Comparison of ENCODE assay signal across 18 cellular contexts in the genomic region with DNA sequence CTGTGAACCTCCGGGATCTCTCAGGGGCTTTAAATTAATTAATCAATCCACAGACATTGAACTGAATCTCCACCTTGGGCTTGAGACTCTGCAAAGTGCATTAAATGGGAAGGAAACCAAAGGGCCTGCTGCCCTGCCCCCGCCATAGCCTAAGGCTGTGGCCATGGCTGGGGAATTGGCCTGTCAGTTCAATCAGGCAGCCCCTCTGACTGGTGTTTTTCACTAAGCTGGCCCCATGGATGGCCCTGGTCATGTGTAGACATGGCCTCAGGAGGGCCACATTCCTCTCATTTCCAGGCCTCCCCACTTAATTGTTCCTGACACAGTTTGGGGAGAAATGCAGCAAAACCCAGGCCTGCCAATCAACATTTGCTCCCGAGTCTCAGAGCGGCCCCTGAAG.
DNase-seq lines count a peak whose midpoint lies in the region; ATAC-seq and TF ChIP-seq lines count a peak whose summit lies in the region.
"Had no signal": no experiment of that assay in that cellular context is flagged by ENCODE, and none has a peak within 500 bp of the region (broad histone marks: within the 10 kb centered on the region; RNA-seq: fewer than 3 reads in every experiment).

No MANE protein-coding gene starts in this region.

- H3K79me2 ChIP-seq in SK-N-SH (ENCODE audit: insufficient read depth) (no peaks in the 10 kb centered on the region), mesendoderm (ENCODE audit: control insufficient read depth, insufficient read depth, low read length) (no peaks in the 10 kb centered on the region), osteoblast (ENCODE audit: insufficient read depth, low read length) (no peaks in the 10 kb centered on the region)

- POLR2A ChIA-PET in SK-N-SH (lab: Yijun Ruan, JAX): no interaction called here

- TF ChIP-seq RAD21 in SK-N-SH (IDR thresholded peaks at IDR 0.05; ENCODE audit: low read length): no peak

- H3K9ac ChIP-seq in SK-N-SH (no peak overlapping the region), mesendoderm (ENCODE audit: low read length) (no peak overlapping the region)
- H3K9ac ChIP-seq: BLaER1, GM23248 had no signal

- DNase-seq in SK-N-SH (peak; percentile 11), mesendoderm (peak; percentile 17), osteoblast (ENCODE audit: insufficient read length, low spot score, missing footprints) (peak; percentile 77), DMS79 (lab: John Stamatoyannopoulos, UW) (no peak), COLO829 (ENCODE audit: low spot score) (no peak), HCEC 1CT (no peak), MV-4-11 (lab: John Stamatoyannopoulos, UW) (no peak)
- DNase-seq: CD4-positive, CD25-positive, alpha-beta regulatory T cell; CD8-positive, alpha-beta T cell; DMS 273 treated with DMSO at 0.1 percent for 48 hours; DMS79 treated with DMSO at 0.1 percent for 48 hours; GM23248; H7 had no signal

- no peak overlapping the region for H3K4ac ChIP-seq in mesendoderm (ENCODE audit: low read depth, low read length)

- H3K27me3 ChIP-seq in SK-N-SH (ENCODE audit: insufficient read depth) (no peaks in the 10 kb centered on the region), mesendoderm (ENCODE audit: insufficient read depth, low read length, poor library complexity) (no peaks in the 10 kb centered on the region), osteoblast (ENCODE audit: insufficient read depth, low read length) (no peaks in the 10 kb centered on the region)
- H3K27me3 ChIP-seq: BLaER1 had no signal

- H3K18ac ChIP-seq in mesendoderm (ENCODE audit: low read length): no peak overlapping the region

- WGBS in SK-N-SH (ENCODE audit: low lambda C conversion rate): 52% methylated on average over 3 of the region's 4 CpGs
- no CpG with 5 or more reads among the region's 4 CpGs for WGBS in mesendoderm (ENCODE audit: extremely low coverage, insufficient coverage, low lambda C conversion rate)

- no peak for TF ChIP-seq CTCF in SK-N-SH (IDR thresholded peaks at IDR 0.05)
- no peak for TF ChIP-seq CTCF in osteoblast (IDR thresholded peaks at IDR 0.05; ENCODE audit: extremely low read depth, low read depth, low read length)

- no peak overlapping the region for H3K23ac ChIP-seq in mesendoderm (ENCODE audit: low read length)

- no peak overlapping the region for H2BK15ac ChIP-seq in mesendoderm (replicated peaks; ENCODE audit: low read depth)

- H3K4me1 ChIP-seq in SK-N-SH (ENCODE audit: control insufficient read depth in 1 of 2, insufficient read depth in 2 of 2, low read depth in 1 of 2, low read length in 1 of 2) (no peaks in the 10 kb centered on the region; a peak in 1 of 4 replicates), mesendoderm (ENCODE audit: control insufficient read depth, low read depth, low read length) (no peaks in the 10 kb centered on the region), osteoblast (ENCODE audit: insufficient read depth, low read length) (no peaks in the 10 kb centered on the region)
- H3K4me1 ChIP-seq: BLaER1 had no signal

- no peak overlapping the region for H4K5ac ChIP-seq in mesendoderm (ENCODE audit: low read length)

- no peak overlapping the region for H4K8ac ChIP-seq in mesendoderm (ENCODE audit: low read depth, low read length)

- no peak for ATAC-seq in SK-N-SH treated with all-trans-retinoic acid at 6 μM for 48 hours
- ATAC-seq: CD8-positive, alpha-beta T cell; HCT116 had no signal

- H3K27ac ChIP-seq in SK-N-SH (ENCODE audit: low read depth in 2 of 2, low read length in 1 of 2) (no peak overlapping the region), mesendoderm (ENCODE audit: low read depth, low read length) (no peak overlapping the region), osteoblast (ENCODE audit: low read depth, low read length) (no peak overlapping the region)
- H3K27ac ChIP-seq: 22Rv1, BLaER1, C4-2B, GM23248 had no signal

- H3K9me2 ChIP-seq in SK-N-SH: no peaks in the 10 kb centered on the region

- no peak overlapping the region for H3K56ac ChIP-seq in mesendoderm (ENCODE audit: low read length)

- CTCF ChIA-PET in SK-N-SH (lab: Yijun Ruan, JAX): interaction anchor here (0.6 to 0.9 kb wide), 2 partner anchors 12 to 32 kb away, joined by 3 read pairs; no protein-coding TSS in a partner anchor

- no peak overlapping the region for H2AFZ ChIP-seq in SK-N-SH (ENCODE audit: low read depth)
- no peak overlapping the region for H2AFZ ChIP-seq in osteoblast (ENCODE audit: low read length)
- H2AFZ ChIP-seq: GM23248 had no signal

- H2BK120ac ChIP-seq in mesendoderm (ENCODE audit: low read depth, low read length): no peak overlapping the region

- H3K9me3 ChIP-seq in SK-N-SH (no peaks in the 10 kb centered on the region; the same call in 1 of the 2 replicates), osteoblast (ENCODE audit: low read depth, low read length) (no peaks in the 10 kb centered on the region)

- no peaks in the 10 kb centered on the region for H3K79me1 ChIP-seq in mesendoderm (ENCODE audit: low read length)

- no peaks in the 10 kb centered on the region for H3K36me3 ChIP-seq in SK-N-SH (replicated peaks in 1 of 2; ENCODE audit: control insufficient read depth in 1 of 2, insufficient read depth in 2 of 2, low read length in 1 of 2)
- H3K36me3 ChIP-seq in mesendoderm (ENCODE audit: control insufficient read depth, insufficient read depth, low read length): no peaks in the 10 kb centered on the region
- H3K36me3 ChIP-seq in osteoblast (ENCODE audit: insufficient read depth, low read length): no peaks in the 10 kb centered on the region
- H3K36me3 ChIP-seq: BLaER1 had no signal

- no peak overlapping the region for H3K4me3 ChIP-seq in SK-N-SH (ENCODE audit: low read depth in 2 of 2, low read length in 1 of 2)
- no peak overlapping the region for H3K4me3 ChIP-seq in mesendoderm (ENCODE audit: low read length)
- no peak overlapping the region for H3K4me3 ChIP-seq in osteoblast (ENCODE audit: insufficient read depth, low read length)
- H3K4me3 ChIP-seq: BLaER1, GM23248 had no signal

- H2AK5ac ChIP-seq in mesendoderm (ENCODE audit: low read length): no peak overlapping the region

- H3F3A ChIP-seq in SK-N-SH (replicated peaks; ENCODE audit: insufficient read depth): no peaks in the 10 kb centered on the region

- H3K4me2 ChIP-seq in SK-N-SH: no peak overlapping the region
- no peak overlapping the region for H3K4me2 ChIP-seq in mesendoderm (ENCODE audit: low read length)
- no peak overlapping the region for H3K4me2 ChIP-seq in osteoblast (ENCODE audit: insufficient read depth, low read length)
- H3K4me2 ChIP-seq: BLaER1 had no signal

- no peak overlapping the region for H2BK5ac ChIP-seq in mesendoderm (ENCODE audit: low read length)

- H4K20me1 ChIP-seq in SK-N-SH (ENCODE audit: insufficient read depth) (no peaks in the 10 kb centered on the region), osteoblast (ENCODE audit: insufficient read depth, low read length) (no peaks in the 10 kb centered on the region)
- H4K20me1 ChIP-seq: BLaER1 had no signal

- TF ChIP-seq EP300 in SK-N-SH (IDR thresholded peaks at IDR 0.05; ENCODE audit: borderline replicate concordance in 1 of 2, low read depth in 1 of 2, low read length in 1 of 2): no peak

TF ChIP-seq in SK-N-SH, 30 proteins besides CTCF, POLR2A, EP300 and RAD21:
- TF ChIP-seq RXRA (IDR thresholded peaks at IDR 0.05; ENCODE audit: borderline replicate concordance, low read depth) (no peak), MXI1 (IDR thresholded peaks at IDR 0.05; ENCODE audit: low read depth, low read length) (no peak)
TF ChIP-seq in SK-N-SH: peak in this region for 0.

TF ChIP-seq in SK-N-SH treated with all-trans-retinoic acid at 6 μM for 48 hours, 23 proteins besides CTCF, POLR2A, EP300 and RAD21 (continues in another document):
- TF ChIP-seq PPARA (CRISPR knock-in tag; IDR thresholded peaks at IDR 0.05; ENCODE audit: borderline replicate concordance) (no peak), ESRRG (CRISPR knock-in tag; IDR thresholded peaks at IDR 0.05) (no peak), ZFP3 (CRISPR knock-in tag; IDR thresholded peaks at IDR 0.05) (no peak), TOX (CRISPR knock-in tag; IDR thresholded peaks at IDR 0.05; ENCODE audit: borderline replicate concordance) (no peak), BACH2 (CRISPR knock-in tag; IDR thresholded peaks at IDR 0.05; ENCODE audit: borderline replicate concordance) (no peak), RARB (CRISPR knock-in tag; IDR thresholded peaks at IDR 0.05) (no peak), ZNF8 (CRISPR knock-in tag; IDR thresholded peaks at IDR 0.05) (no peak), ISL1 (CRISPR knock-in tag; IDR thresholded peaks at IDR 0.05) (no peak), ZNF70 (CRISPR knock-in tag; IDR thresholded peaks at IDR 0.05) (no peak), SNAI2 (CRISPR knock-in tag; IDR thresholded peaks at IDR 0.05) (no peak)
- TF ChIP-seq, protein P1, sequence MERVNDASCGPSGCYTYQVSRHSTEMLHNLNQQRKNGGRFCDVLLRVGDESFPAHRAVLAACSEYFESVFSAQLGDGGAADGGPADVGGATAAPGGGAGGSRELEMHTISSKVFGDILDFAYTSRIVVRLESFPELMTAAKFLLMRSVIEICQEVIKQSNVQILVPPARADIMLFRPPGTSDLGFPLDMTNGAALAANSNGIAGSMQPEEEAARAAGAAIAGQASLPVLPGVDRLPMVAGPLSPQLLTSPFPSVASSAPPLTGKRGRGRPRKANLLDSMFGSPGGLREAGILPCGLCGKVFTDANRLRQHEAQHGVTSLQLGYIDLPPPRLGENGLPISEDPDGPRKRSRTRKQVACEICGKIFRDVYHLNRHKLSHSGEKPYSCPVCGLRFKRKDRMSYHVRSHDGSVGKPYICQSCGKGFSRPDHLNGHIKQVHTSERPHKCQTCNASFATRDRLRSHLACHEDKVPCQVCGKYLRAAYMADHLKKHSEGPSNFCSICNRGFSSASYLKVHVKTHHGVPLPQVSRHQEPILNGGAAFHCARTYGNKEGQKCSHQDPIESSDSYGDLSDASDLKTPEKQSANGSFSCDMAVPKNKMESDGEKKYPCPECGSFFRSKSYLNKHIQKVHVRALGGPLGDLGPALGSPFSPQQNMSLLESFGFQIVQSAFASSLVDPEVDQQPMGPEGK (CRISPR knock-in tag; IDR thresholded peaks at IDR 0.05; ENCODE audit: borderline replicate concordance): no peak
- TF ChIP-seq, protein P2, sequence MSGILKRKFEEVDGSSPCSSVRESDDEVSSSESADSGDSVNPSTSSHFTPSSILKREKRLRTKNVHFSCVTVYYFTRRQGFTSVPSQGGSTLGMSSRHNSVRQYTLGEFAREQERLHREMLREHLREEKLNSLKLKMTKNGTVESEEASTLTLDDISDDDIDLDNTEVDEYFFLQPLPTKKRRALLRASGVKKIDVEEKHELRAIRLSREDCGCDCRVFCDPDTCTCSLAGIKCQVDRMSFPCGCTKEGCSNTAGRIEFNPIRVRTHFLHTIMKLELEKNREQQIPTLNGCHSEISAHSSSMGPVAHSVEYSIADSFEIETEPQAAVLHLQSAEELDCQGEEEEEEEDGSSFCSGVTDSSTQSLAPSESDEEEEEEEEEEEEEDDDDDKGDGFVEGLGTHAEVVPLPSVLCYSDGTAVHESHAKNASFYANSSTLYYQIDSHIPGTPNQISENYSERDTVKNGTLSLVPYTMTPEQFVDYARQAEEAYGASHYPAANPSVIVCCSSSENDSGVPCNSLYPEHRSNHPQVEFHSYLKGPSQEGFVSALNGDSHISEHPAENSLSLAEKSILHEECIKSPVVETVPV (CRISPR knock-in tag; IDR thresholded peaks at IDR 0.05): no peak

Comparison
In these comparisons a context has a peak if more than half of its experiments do, and no peak if none do; other contexts are left out.
1. DNase-seq: peak in SK-N-SH (single experiment), mesendoderm (single experiment) and osteoblast (single experiment); none in DMS79 (single experiment), COLO829 (single experiment), HCEC 1CT (single experiment) and MV-4-11 (single experiment).